In the genomic region with DNA sequence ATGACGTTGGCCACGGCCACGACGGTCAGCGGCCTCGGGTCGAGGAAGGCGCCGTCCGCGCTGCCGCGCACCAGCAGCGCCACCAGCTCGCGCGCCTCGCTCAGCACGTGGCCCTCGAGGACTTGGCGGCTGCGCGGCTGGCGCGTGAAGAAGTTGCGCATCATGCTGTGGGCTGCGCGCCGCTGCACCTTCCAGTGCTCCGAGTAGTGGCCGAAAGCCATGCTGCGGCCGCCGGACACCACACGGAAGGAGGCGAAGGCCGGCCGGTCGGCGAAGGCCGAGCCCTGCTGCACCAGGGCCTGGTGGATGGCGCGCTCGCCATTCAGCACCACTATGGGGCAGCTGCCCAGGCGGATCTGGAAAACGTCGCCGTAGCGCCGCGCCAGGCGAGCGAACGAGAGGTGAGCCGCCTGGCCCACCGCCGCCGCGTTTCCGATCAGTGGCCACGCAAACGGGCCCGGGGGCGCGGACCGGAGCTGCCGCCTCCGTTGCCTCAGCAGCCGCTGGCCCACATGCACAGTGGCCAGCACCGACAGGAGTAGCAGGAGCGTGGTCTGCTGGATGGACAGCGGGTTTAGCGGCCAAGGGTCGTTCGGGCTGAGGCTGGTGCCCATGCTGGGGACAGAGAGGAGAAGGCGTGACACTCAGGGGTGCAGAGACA, we compare ENCODE assay signal across 8 cellular contexts. TPM values are rescaled to one million over a fixed set of nuclear protein-coding genes. Genes with fewer than 3 reads are reported as not detected.
DNase-seq lines count a peak whose midpoint lies in the region; ATAC-seq and TF ChIP-seq lines count a peak whose summit lies in the region.

No MANE protein-coding gene starts in this region.

- H2AFZ ChIP-seq in hepatocyte = peak overlapping the region; percentile 26

- H3K79me2 ChIP-seq in hepatocyte = no peaks in the 10 kb centered on the region

- no peak overlapping the region for H3K9ac ChIP-seq in HUES48 (ENCODE audit: low read depth, low read length)
- H3K9ac ChIP-seq in adipocyte (ENCODE audit: low read length) = peak overlapping the region; percentile 91

- H3K4me2 ChIP-seq in hepatocyte = peak overlapping the region; percentile 93

- H3K4me3 ChIP-seq in HUES48 (ENCODE audit: low read depth, low read length) = peak overlapping the region; percentile 56
- H3K4me3 ChIP-seq in adipocyte (ENCODE audit: low read length) = peak overlapping the region; percentile 83
- H3K4me3 ChIP-seq in hepatocyte = peak overlapping the region; percentile 20
- H3K4me3 ChIP-seq in skeletal muscle cell (ENCODE audit: low read depth, low read length) = peak overlapping the region; percentile 49

- no peak for ATAC-seq in HG02759 (IDR thresholded peaks at IDR 0.05; ENCODE audit: unreplicated experiment)
- ATAC-seq in HG02623 (IDR thresholded peaks at IDR 0.05; ENCODE audit: unreplicated experiment) = no peak
- no peak for ATAC-seq in GM21360 (IDR thresholded peaks at IDR 0.05; ENCODE audit: unreplicated experiment)

- peaks cover 63% of the 10 kb centered on the region for H3K27me3 ChIP-seq in HUES48 (ENCODE audit: control insufficient read depth, insufficient read depth, low read length)
- no peaks in the 10 kb centered on the region for H3K27me3 ChIP-seq in adipocyte (replicated peaks; ENCODE audit: control insufficient read depth, insufficient read depth, low read length)
- H3K27me3 ChIP-seq in hepatocyte = peaks cover 39% of the 10 kb centered on the region

- H3K4me1 ChIP-seq in HUES48 (ENCODE audit: control insufficient read depth, insufficient read depth, low read length) (peaks cover 36% of the 10 kb centered on the region), adipocyte (ENCODE audit: control insufficient read depth, insufficient read depth, low read length) (peaks cover 48% of the 10 kb centered on the region), hepatocyte (ENCODE audit: insufficient read depth) (peaks cover 39% of the 10 kb centered on the region)

- H3K9me3 ChIP-seq in HUES48 (ENCODE audit: control insufficient read depth, insufficient read depth, low read length) = no peaks in the 10 kb centered on the region
- H3K9me3 ChIP-seq in adipocyte (ENCODE audit: control insufficient read depth, low read length) = no peaks in the 10 kb centered on the region
- H3K9me3 ChIP-seq in hepatocyte (ENCODE audit: low read depth) = no peaks in the 10 kb centered on the region

- H3K9me2 ChIP-seq in hepatocyte (replicated peaks; ENCODE audit: insufficient read depth) = no peaks in the 10 kb centered on the region

- DNase-seq in adipocyte (ENCODE audit: low read depth) = no peak
- DNase-seq in hepatocyte (ENCODE audit: low spot score) = peak; percentile 60
- DNase-seq in skeletal muscle cell (ENCODE audit: low read depth) = no peak
- no peak for DNase-seq in NK-92 (lab: John Stamatoyannopoulos, UW; ENCODE audit: unreplicated experiment)

- peak; percentile 1 for TF ChIP-seq CTCF in hepatocyte (IDR thresholded peaks at IDR 0.05; ENCODE audit: poor library complexity)

- 7% methylated on average over 61 of the region's 76 CpGs for WGBS in hepatocyte (ENCODE audit: low lambda C conversion rate, missing lambda C conversion rate)

- H3K27ac ChIP-seq in HUES48 (ENCODE audit: low read depth, low read length) = no peak overlapping the region
- no peak overlapping the region for H3K27ac ChIP-seq in hepatocyte

- H4K20me1 ChIP-seq in hepatocyte (ENCODE audit: insufficient read depth, poor library complexity, severe bottlenecking) = no peaks in the 10 kb centered on the region

- H3K36me3 ChIP-seq in HUES48 (ENCODE audit: control insufficient read depth, insufficient read depth, low read length) (no peaks in the 10 kb centered on the region), adipocyte (ENCODE audit: control insufficient read depth, insufficient read depth, low read length, severe bottlenecking) (peaks cover 13% of the 10 kb centered on the region), hepatocyte (replicated peaks; ENCODE audit: insufficient read depth, low read depth) (no peaks in the 10 kb centered on the region)

RNA-seq across cellular contexts. Expression of gene CYP1B1, which starts 1.0 kb away (rescaled TPM):
- total RNA-seq in hepatocyte = 23.2 and 28.9 TPM in 2 replicates
- 32.7 and 38.5 TPM in 2 replicates for polyA plus RNA-seq in hepatocyte

Comparison
In these comparisons a context has a peak if more than half of its experiments do, and no peak if none do; other contexts are left out.
1. H3K4me3 ChIP-seq: peak in every context shown above with its lines; median percentile 83 in adipocyte; 56 in HUES48; 49 in skeletal muscle cell; 20 in hepatocyte.